In the genomic region with DNA sequence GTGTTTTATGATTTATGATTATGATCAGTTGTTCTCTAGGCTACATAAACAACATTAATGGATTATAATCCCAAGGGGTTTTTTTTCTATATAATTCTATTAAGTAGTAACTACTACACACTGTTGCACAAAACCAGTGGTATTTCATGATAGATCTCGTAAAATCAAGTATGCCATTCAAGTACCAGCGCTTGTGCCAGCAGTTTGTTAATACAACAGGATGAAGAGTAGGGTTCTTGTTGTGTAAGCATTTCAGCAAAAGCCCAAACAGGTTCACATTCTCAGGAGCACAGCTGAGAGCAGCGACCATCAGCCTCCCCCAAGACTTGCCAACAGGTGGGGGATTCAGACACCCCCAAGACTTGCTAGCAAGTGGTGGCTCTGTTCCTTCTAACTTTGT, we compare ENCODE assay signal across 27 cellular contexts.
"Had no signal": no experiment of that assay in that cellular context is flagged by ENCODE, and none has a peak within 500 bp of the region (broad histone marks: within the 10 kb centered on the region; RNA-seq: fewer than 3 reads in every experiment).

No MANE protein-coding gene starts in this region.

- H3K4me3 ChIP-seq: colonic mucosa, coronary artery, esophagus muscularis mucosa, esophagus squamous epithelium, gastrocnemius medialis, gastroesophageal sphincter, heart left ventricle, heart right ventricle had no signal

- DNase-seq: colonic mucosa; cortex of kidney; dermis blood vessel endothelial cell; dorsolateral prefrontal cortex; effector CD4-positive, alpha-beta T cell; effector CD8-positive, alpha-beta T cell; effector memory CD4-positive, alpha-beta T cell; effector memory CD8-positive, alpha-beta T cell; endodermal cell; erythroblast; esophagus squamous epithelium; foreskin fibroblast; foreskin keratinocyte; foreskin melanocyte; gastrocnemius medialis; glutamatergic neuron; head of caudate nucleus; heart left ventricle; heart right ventricle had no signal

- FAIRE-seq: colon, endometrium, endothelial cell of umbilical vein, frontal cortex had no signal

- H3K9me3 ChIP-seq: colonic mucosa, esophagus squamous epithelium, gastrocnemius medialis, gastroesophageal sphincter, heart left ventricle, heart right ventricle had no signal

- H3K36me3 ChIP-seq: colonic mucosa, esophagus muscularis mucosa, esophagus squamous epithelium, gastrocnemius medialis, gastroesophageal sphincter, heart left ventricle, heart right ventricle had no signal

- H3K4me1 ChIP-seq: colonic mucosa, esophagus muscularis mucosa, esophagus squamous epithelium, foreskin keratinocyte, gastrocnemius medialis, gastroesophageal sphincter, heart left ventricle, heart right ventricle had no signal

- H3K27me3 ChIP-seq: colonic mucosa, dorsolateral prefrontal cortex, esophagus muscularis mucosa, esophagus squamous epithelium, foreskin keratinocyte, gastrocnemius medialis, gastroesophageal sphincter, heart left ventricle, heart right ventricle had no signal

- H3K27ac ChIP-seq: colonic mucosa, coronary artery, dorsolateral prefrontal cortex, epithelial cell of prostate, esophagus muscularis mucosa, esophagus squamous epithelium, foreskin keratinocyte, gastrocnemius medialis, gastroesophageal sphincter, heart left ventricle, heart right ventricle had no signal
